Comparison of ENCODE assay signal across 9 cellular contexts in the genomic region with DNA sequence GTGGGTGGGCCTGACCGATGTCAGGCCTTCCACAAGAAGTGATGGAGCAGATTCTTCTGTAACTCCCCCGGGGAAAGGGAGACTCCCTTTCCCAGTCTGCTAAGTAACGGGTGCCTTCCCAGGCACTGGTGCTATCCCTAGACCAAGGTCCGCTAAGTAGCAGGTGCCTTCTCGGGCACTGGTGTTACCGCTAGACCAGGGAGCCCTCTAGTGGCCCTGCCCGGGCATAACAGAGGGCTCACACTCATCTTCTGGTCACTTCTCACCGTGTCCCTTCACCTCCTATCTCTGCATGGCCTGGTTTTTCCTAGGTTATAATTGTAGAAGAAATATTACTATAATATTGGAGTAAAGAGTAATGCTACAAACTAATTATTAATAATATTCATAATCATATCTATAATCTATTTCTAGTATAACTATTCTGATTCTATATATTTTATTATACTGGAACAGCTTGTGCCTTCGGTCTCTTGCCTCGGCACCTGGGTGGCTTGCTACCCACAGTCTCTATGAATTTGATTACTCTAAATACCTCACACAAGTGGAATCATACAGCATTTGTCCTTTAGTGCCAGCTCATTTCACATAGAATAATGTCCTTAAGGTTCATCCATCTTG.
A peak's percentile ranks its signal among the peaks of the same experiment; 100 is the strongest.
DNase-seq lines count a peak whose midpoint lies in the region; ATAC-seq and TF ChIP-seq lines count a peak whose summit lies in the region.
"Had no signal": no experiment of that assay in that cellular context is flagged by ENCODE, and none has a peak within 500 bp of the region (broad histone marks: within the 10 kb centered on the region; RNA-seq: fewer than 3 reads in every experiment).

No MANE protein-coding gene starts in this region.

- H3K4me3 ChIP-seq in liver (ENCODE audit: low read depth in 1 of 3, low read length in 3 of 3) = no peak overlapping the region
- H3K4me3 ChIP-seq: BLaER1 had no signal

- H3K36me3 ChIP-seq in liver (ENCODE audit: control insufficient read depth in 4 of 4, insufficient read depth in 3 of 4, low read depth in 1 of 4, low read length in 3 of 4) = no peaks in the 10 kb centered on the region
- H3K36me3 ChIP-seq: BLaER1 had no signal

- WGBS in liver = 30% methylated on average over 10 of the region's 10 CpGs

- peak; percentile 89 for TF ChIP-seq CTCF in liver (IDR thresholded peaks at IDR 0.05; ENCODE audit: low read depth, low read length, missing input control)

- peak; percentile 93 to 95 for TF ChIP-seq RAD21 in liver (IDR thresholded peaks at IDR 0.05)

- no peaks in the 10 kb centered on the region for H3K9me3 ChIP-seq in liver (ENCODE audit: control insufficient read depth in 4 of 4, low read length in 3 of 4)
- H3K9me3 ChIP-seq: BLaER1 had no signal

- ATAC-seq in GM19455 (IDR thresholded peaks at IDR 0.05; ENCODE audit: unreplicated experiment) (peak; percentile 80), HG03520 (IDR thresholded peaks at IDR 0.05; ENCODE audit: unreplicated experiment) (peak; percentile 73)

- DNase-seq in DMS153 (lab: John Stamatoyannopoulos, UW) (peak; percentile 8), DMS153 treated with DMSO at 0.1 percent for 48 hours (lab: John Stamatoyannopoulos, UW; ENCODE audit: unreplicated experiment) (no peak), OCI-M1 (lab: John Stamatoyannopoulos, UW) (peak; percentile 91), cerebellar cortex (ENCODE audit: low spot score) (peak; percentile 48), stromal cell of bone marrow (ENCODE audit: low read depth) (peak; percentile 15)

- no peak overlapping the region for H3K9ac ChIP-seq in liver (ENCODE audit: low read depth in 1 of 2, low read length in 2 of 2)
- H3K9ac ChIP-seq: BLaER1 had no signal

- H3K27ac ChIP-seq in liver (ENCODE audit: low read depth in 1 of 2, low read length in 2 of 2) = no peak overlapping the region
- H3K27ac ChIP-seq: BLaER1 had no signal

- no peaks in the 10 kb centered on the region for H3K27me3 ChIP-seq in liver (ENCODE audit: control insufficient read depth in 4 of 4, insufficient read depth in 4 of 4, low read length in 3 of 4)
- H3K27me3 ChIP-seq: BLaER1 had no signal

- no peaks in the 10 kb centered on the region for H3K4me1 ChIP-seq in liver (ENCODE audit: control insufficient read depth in 4 of 4, insufficient read depth in 4 of 4, low read length in 3 of 4)
- H3K4me1 ChIP-seq: BLaER1 had no signal

TF ChIP-seq in liver, 16 proteins besides CTCF, POLR2A, EP300 and RAD21:
- TF ChIP-seq HNF4A (conservative IDR thresholded peaks at IDR 0.05) (peak; percentile 50 to 53), RXRA (IDR thresholded peaks at IDR 0.05) (no peak), HNF4G (IDR thresholded peaks at IDR 0.05) (no peak)
- TF ChIP-seq, protein P1, sequence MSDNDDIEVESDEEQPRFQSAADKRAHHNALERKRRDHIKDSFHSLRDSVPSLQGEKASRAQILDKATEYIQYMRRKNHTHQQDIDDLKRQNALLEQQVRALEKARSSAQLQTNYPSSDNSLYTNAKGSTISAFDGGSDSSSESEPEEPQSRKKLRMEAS (IDR thresholded peaks at IDR 0.05) = no peak
- TF ChIP-seq, protein P2, sequence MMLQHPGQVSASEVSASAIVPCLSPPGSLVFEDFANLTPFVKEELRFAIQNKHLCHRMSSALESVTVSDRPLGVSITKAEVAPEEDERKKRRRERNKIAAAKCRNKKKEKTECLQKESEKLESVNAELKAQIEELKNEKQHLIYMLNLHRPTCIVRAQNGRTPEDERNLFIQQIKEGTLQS (IDR thresholded peaks at IDR 0.05) = no peak
